ENCODE assay signal across 13 cellular contexts in genomic region chr17:79803421-79803996, GRCh38. TPM values are rescaled to one million over a fixed set of nuclear protein-coding genes. Genes with fewer than 3 reads are reported as not detected.
DNase-seq lines count a peak whose midpoint lies in the region; ATAC-seq and TF ChIP-seq lines count a peak whose summit lies in the region.
"Had no signal": no experiment of that assay in that cellular context is flagged by ENCODE, and none has a peak within 500 bp of the region (broad histone marks: within the 10 kb centered on the region; RNA-seq: fewer than 3 reads in every experiment).

No MANE protein-coding gene starts in this region.

- POLR2A ChIA-PET in activated CD4-positive, alpha-beta T cell treated with anti-CD3 and anti-CD28 coated beads for 36 hours (lab: Charles Lee): interaction anchor here (2.1 kb wide), 1 partner anchor 36 kb away, joined by 6 read pairs; the partner anchor contains the start of gene CBX4

- peaks cover 45% of the 10 kb centered on the region for H3K4me1 Mint-ChIP-seq in activated CD4-positive, alpha-beta T cell treated with anti-CD3 and anti-CD28 coated beads for 36 hours
- H3K4me1 Mint-ChIP-seq in activated T-helper 1 cell treated with anti-CD3 and anti-CD28 coated beads, Interleukin-12 subunit alpha, Interleukin-12 subunit beta, Interleukin-2, Interleukin-4 antibody, amounts not matched to agents 30 ng/mL and 10 ng/mL and 1 ng/mL, durations not matched to agents 14 hours and 24 hours and 36 hours (ENCODE audit: low read depth): peaks cover 40% of the 10 kb centered on the region
- H3K4me1 Mint-ChIP-seq in neural progenitor cell: peaks cover 53% of the 10 kb centered on the region

- H3K27ac Mint-ChIP-seq in activated CD4-positive, alpha-beta T cell treated with anti-CD3 and anti-CD28 coated beads for 36 hours: peak overlapping the region; percentile 63
- H3K27ac Mint-ChIP-seq in activated T-helper 1 cell treated with anti-CD3 and anti-CD28 coated beads, Interleukin-12 subunit alpha, Interleukin-12 subunit beta, Interleukin-2, Interleukin-4 antibody, amounts not matched to agents 30 ng/mL and 10 ng/mL and 1 ng/mL, durations not matched to agents 14 hours and 24 hours and 36 hours: peak overlapping the region; percentile 29
- no peak overlapping the region for H3K27ac Mint-ChIP-seq in neural progenitor cell

- peaks cover 69% of the 10 kb centered on the region for H3K27me3 Mint-ChIP-seq in activated CD4-positive, alpha-beta T cell treated with anti-CD3 and anti-CD28 coated beads for 36 hours
- peaks cover 70% of the 10 kb centered on the region for H3K27me3 Mint-ChIP-seq in activated T-helper 1 cell treated with anti-CD3 and anti-CD28 coated beads, Interleukin-12 subunit alpha, Interleukin-12 subunit beta, Interleukin-2, Interleukin-4 antibody, amounts not matched to agents 30 ng/mL and 10 ng/mL and 1 ng/mL, durations not matched to agents 14 hours and 24 hours and 36 hours (ENCODE audit: insufficient read depth)
- H3K27me3 Mint-ChIP-seq in neural progenitor cell (ENCODE audit: insufficient read depth, low read depth): peaks cover 89% of the 10 kb centered on the region

- no peak overlapping the region for H3K4me3 Mint-ChIP-seq in activated CD4-positive, alpha-beta T cell treated with anti-CD3 and anti-CD28 coated beads for 36 hours
- H3K4me3 Mint-ChIP-seq in activated T-helper 1 cell treated with anti-CD3 and anti-CD28 coated beads, Interleukin-12 subunit alpha, Interleukin-12 subunit beta, Interleukin-2, Interleukin-4 antibody, amounts not matched to agents 30 ng/mL and 10 ng/mL and 1 ng/mL, durations not matched to agents 14 hours and 24 hours and 36 hours: peak overlapping the region; percentile 30
- H3K4me3 Mint-ChIP-seq in neural progenitor cell: peak overlapping the region; percentile 74

- no peaks in the 10 kb centered on the region for H3K36me3 Mint-ChIP-seq in activated CD4-positive, alpha-beta T cell treated with anti-CD3 and anti-CD28 coated beads for 36 hours (ENCODE audit: low read depth)
- H3K36me3 Mint-ChIP-seq in activated T-helper 1 cell treated with anti-CD3 and anti-CD28 coated beads, Interleukin-12 subunit alpha, Interleukin-12 subunit beta, Interleukin-2, Interleukin-4 antibody, amounts not matched to agents 30 ng/mL and 10 ng/mL and 1 ng/mL, durations not matched to agents 14 hours and 24 hours and 36 hours (ENCODE audit: low read depth): peaks cover 7% of the 10 kb centered on the region
- H3K36me3 Mint-ChIP-seq in neural progenitor cell: no peaks in the 10 kb centered on the region

- peak overlapping the region; percentile 55; the same call in 1 of the 2 replicates for H3K4me3 ChIP-seq in Jurkat, Clone E6-1 (ENCODE audit: low read length)
- H3K4me3 ChIP-seq in neural progenitor cell: no peak overlapping the region

- intact Hi-C loops in activated CD4-positive, alpha-beta T cell treated with anti-CD3 and anti-CD28 coated beads for 36 hours (cut with DNase I, micrococcal nuclease): loop anchor here in 1 of 2 experiments (10.0 kb wide), 1 partner anchor 1591 kb away; the partner anchor contains the start of gene BAHCC1
- intact Hi-C loops in activated T-helper 1 cell treated with anti-CD3 and anti-CD28 coated beads, Interleukin-12 subunit alpha, Interleukin-12 subunit beta, Interleukin-2, Interleukin-4 antibody, amounts not matched to agents 30 ng/mL and 10 ng/mL and 1 ng/mL, durations not matched to agents 14 hours and 24 hours and 36 hours (cut with micrococcal nuclease): loop anchor here (5.0 kb wide), 1 partner anchor 1594 kb away; the partner anchor contains the start of gene BAHCC1

- TF ChIP-seq CTCF in neural progenitor cell (IDR thresholded peaks at IDR 0.05) (no peak), GM13977 (IDR thresholded peaks at IDR 0.05; ENCODE audit: extremely low read depth, insufficient read depth, missing control alignments) (no peak)

- in situ Hi-C loops in GM13977 (cut with MboI; ENCODE audit: low pct_unique_long_range_greater_than_20kb, low sequenced_read_pairs, unreplicated experiment): no loop called here

- peaks cover 1% of the 10 kb centered on the region for H3K9me3 Mint-ChIP-seq in activated CD4-positive, alpha-beta T cell treated with anti-CD3 and anti-CD28 coated beads for 36 hours (ENCODE audit: low read depth)
- H3K9me3 Mint-ChIP-seq in activated T-helper 1 cell treated with anti-CD3 and anti-CD28 coated beads, Interleukin-12 subunit alpha, Interleukin-12 subunit beta, Interleukin-2, Interleukin-4 antibody, amounts not matched to agents 30 ng/mL and 10 ng/mL and 1 ng/mL, durations not matched to agents 14 hours and 24 hours and 36 hours: peaks cover 4% of the 10 kb centered on the region
- peaks cover 8% of the 10 kb centered on the region for H3K9me3 Mint-ChIP-seq in neural progenitor cell

- H3K4me2 ChIP-seq in neural progenitor cell: peak overlapping the region; percentile 49

- peaks cover 41% of the 10 kb centered on the region for H3K4me1 ChIP-seq in neural progenitor cell
- H3K4me1 ChIP-seq: foreskin keratinocyte had no signal

- no peak overlapping the region for H2AFZ ChIP-seq in neural progenitor cell (replicated peaks)

- H3K79me2 ChIP-seq in neural progenitor cell (ENCODE audit: low read depth): no peaks in the 10 kb centered on the region

- no peak for ATAC-seq in activated CD4-positive, alpha-beta T cell treated with anti-CD3 and anti-CD28 coated beads for 36 hours
- ATAC-seq: foreskin keratinocyte had no signal

- no peaks in the 10 kb centered on the region for H3K9me3 ChIP-seq in neural progenitor cell (ENCODE audit: low read depth)
- H3K9me3 ChIP-seq: pancreas had no signal

- peaks cover 100% of the 10 kb centered on the region for H3K27me3 ChIP-seq in neural progenitor cell

- peaks cover 78% of the 10 kb centered on the region for H3F3A ChIP-seq in neural progenitor cell (ENCODE audit: low read depth)

- H4K20me1 ChIP-seq in neural progenitor cell (ENCODE audit: low read depth): peaks cover 87% of the 10 kb centered on the region

- H3K9ac ChIP-seq in neural progenitor cell: no peak overlapping the region

- CTCF ChIA-PET in activated CD4-positive, alpha-beta T cell treated with anti-CD3 and anti-CD28 coated beads for 36 hours (lab: Charles Lee): interaction anchor here (0.6 to 1.0 kb wide), 3 partner anchors 8 to 20 kb away, joined by 3 to 4 read pairs (median 3); no protein-coding TSS in a partner anchor

- no peaks in the 10 kb centered on the region for H3K36me3 ChIP-seq in neural progenitor cell
- H3K36me3 ChIP-seq: pancreas had no signal

- DNase-seq in activated CD4-positive, alpha-beta T cell treated with anti-CD3 and anti-CD28 coated beads for 36 hours: no peak
- no peak for DNase-seq in activated CD4-positive, alpha-beta T cell treated with anti-CD3 and anti-CD28 coated beads for 48 hours
- no peak for DNase-seq in Jurkat, Clone E6-1 (ENCODE audit: low read depth, low spot score)
- no peak for DNase-seq in activated T-helper 1 cell treated with anti-CD3 and anti-CD28 coated beads, Interleukin-12 subunit alpha, Interleukin-12 subunit beta, Interleukin-2, Interleukin-4 antibody, amounts not matched to agents 30 ng/mL and 10 ng/mL and 1 ng/mL, durations not matched to agents 14 hours and 24 hours and 36 hours (ENCODE audit: low spot score)
- DNase-seq in neural progenitor cell (ENCODE audit: low spot score) (peak; percentile 22), GM13977 (ENCODE audit: low spot score) (no peak), KG1 (lab: John Stamatoyannopoulos, UW) (no peak), GM19240 (ENCODE audit: insufficient read length, low spot score) (no peak)
- DNase-seq: cortex of kidney, foreskin keratinocyte, pancreas, substantia nigra had no signal

- no peak overlapping the region for H3K27ac ChIP-seq in neural progenitor cell
- H3K27ac ChIP-seq: foreskin keratinocyte, pancreas, VCaP had no signal

RNA-seq across cellular contexts. Expression of gene CBX8, which starts 6.6 kb away (rescaled TPM):
- 1 to 10 TPM; 4.7 to 6.0 TPM for total RNA-seq in activated CD4-positive, alpha-beta T cell treated with anti-CD3 and anti-CD28 coated beads for 36 hours
- polyA plus RNA-seq in Jurkat, Clone E6-1 (2012; ENCODE audit: insufficient read depth, insufficient read length): 17.0 TPM
- 6.2 and 6.6 TPM in 2 replicates for total RNA-seq in activated T-helper 1 cell treated with anti-CD3 and anti-CD28 coated beads, Interleukin-12 subunit alpha, Interleukin-12 subunit beta, Interleukin-2, Interleukin-4 antibody, amounts not matched to agents 30 ng/mL and 10 ng/mL and 1 ng/mL, durations not matched to agents 14 hours and 24 hours and 36 hours
- 2.8 and 15.2 TPM in 2 replicates for total RNA-seq in neural progenitor cell (ENCODE audit: low replicate concordance)

RNA-seq across cellular contexts. Expression of gene CBX2, which starts 25.6 kb away (rescaled TPM):
- 1 to 10 TPM; 4.2 to 4.3 TPM for total RNA-seq in activated CD4-positive, alpha-beta T cell treated with anti-CD3 and anti-CD28 coated beads for 36 hours
- 36.6 TPM for polyA plus RNA-seq in Jurkat, Clone E6-1 (2012; ENCODE audit: insufficient read depth, insufficient read length)
- total RNA-seq in activated T-helper 1 cell treated with anti-CD3 and anti-CD28 coated beads, Interleukin-12 subunit alpha, Interleukin-12 subunit beta, Interleukin-2, Interleukin-4 antibody, amounts not matched to agents 30 ng/mL and 10 ng/mL and 1 ng/mL, durations not matched to agents 14 hours and 24 hours and 36 hours: 4.7 and 5.1 TPM in 2 replicates
- 53.5 and 155 TPM in 2 replicates for total RNA-seq in neural progenitor cell (ENCODE audit: low replicate concordance)

RNA-seq across cellular contexts. Expression of gene CBX4, which starts 35.7 kb away (rescaled TPM):
- 10 to 100 TPM; 14.9 to 18.5 TPM for total RNA-seq in activated CD4-positive, alpha-beta T cell treated with anti-CD3 and anti-CD28 coated beads for 36 hours
- 28.7 TPM for polyA plus RNA-seq in Jurkat, Clone E6-1 (2012; ENCODE audit: insufficient read depth, insufficient read length)
- total RNA-seq in activated T-helper 1 cell treated with anti-CD3 and anti-CD28 coated beads, Interleukin-12 subunit alpha, Interleukin-12 subunit beta, Interleukin-2, Interleukin-4 antibody, amounts not matched to agents 30 ng/mL and 10 ng/mL and 1 ng/mL, durations not matched to agents 14 hours and 24 hours and 36 hours: 22.4 and 23.8 TPM in 2 replicates
- total RNA-seq in neural progenitor cell (ENCODE audit: low replicate concordance): 2.7 and 5.6 TPM in 2 replicates
